ENCODE assay signal across 16 cellular contexts in genomic region chr11:19342036-19342435, GRCh38.
DNase-seq lines count a peak whose midpoint lies in the region; ATAC-seq and TF ChIP-seq lines count a peak whose summit lies in the region.
"Had no signal": no experiment of that assay in that cellular context is flagged by ENCODE, and none has a peak within 500 bp of the region (broad histone marks: within the 10 kb centered on the region; RNA-seq: fewer than 3 reads in every experiment).

No MANE protein-coding gene starts in this region.

- H3K36me3 Mint-ChIP-seq in activated T-cell treated with anti-CD3 and anti-CD28 coated beads, Interleukin-2, amount 50 U/mL, for 24 hours (ENCODE audit: low read depth): no peaks in the 10 kb centered on the region

- peak; percentile 72 for ATAC-seq in left lobe of liver

- H3K4me3 Mint-ChIP-seq in activated T-cell treated with anti-CD3 and anti-CD28 coated beads, Interleukin-2, amount 50 U/mL, for 24 hours: no peak overlapping the region
- H3K4me3 Mint-ChIP-seq: B cell; CD4-positive, alpha-beta T cell; HFFc6 had no signal

- H3K9me2 ChIP-seq in Loucy (replicated peaks; ENCODE audit: low read depth, low read length): no peaks in the 10 kb centered on the region

- DNase-seq in left lobe of liver (ENCODE audit: low spot score) (no peak), D341Med (ENCODE audit: low spot score) (no peak), retina (no peak), NCI-H1105 treated with DMSO at 0.1 percent for 48 hours (lab: John Stamatoyannopoulos, UW) (no peak)
- DNase-seq in activated T-cell treated with anti-CD3 and anti-CD28 coated beads, Interleukin-2, amount 50 U/mL, for 24 hours: no peak
- DNase-seq: C1 segment of cervical spinal cord; CD4-positive, alpha-beta T cell; DMS153; DMS79 treated with DMSO at 0.1 percent for 48 hours; EL; HCEC 1CT; HFFc6; KG1 had no signal

- H4K20me1 ChIP-seq in Loucy (ENCODE audit: insufficient read depth, low read length, poor library complexity, severe bottlenecking): no peaks in the 10 kb centered on the region

- no peak overlapping the region for H3K4me3 ChIP-seq in Loucy (ENCODE audit: low read length, poor library complexity, severe bottlenecking)

- H3K9ac ChIP-seq in Loucy (ENCODE audit: low read depth, low read length, poor library complexity, severe bottlenecking): no peak overlapping the region

- H3K27me3 Mint-ChIP-seq in activated T-cell treated with anti-CD3 and anti-CD28 coated beads, Interleukin-2, amount 50 U/mL, for 24 hours: peaks cover 90% of the 10 kb centered on the region

- no peak overlapping the region for H2AFZ ChIP-seq in Loucy (ENCODE audit: low read length)

- no peaks in the 10 kb centered on the region for H3K27me3 ChIP-seq in Loucy (ENCODE audit: insufficient read depth, low read length, poor library complexity, severe bottlenecking)

- H3K9me3 Mint-ChIP-seq in activated T-cell treated with anti-CD3 and anti-CD28 coated beads, Interleukin-2, amount 50 U/mL, for 24 hours: no peaks in the 10 kb centered on the region
- H3K9me3 Mint-ChIP-seq: CD4-positive, alpha-beta T cell; HFFc6 had no signal

- H3K4me2 ChIP-seq in Loucy (ENCODE audit: low read depth, low read length, poor library complexity, severe bottlenecking): no peak overlapping the region

- peaks cover 5% of the 10 kb centered on the region for H3K4me1 Mint-ChIP-seq in activated T-cell treated with anti-CD3 and anti-CD28 coated beads, Interleukin-2, amount 50 U/mL, for 24 hours (ENCODE audit: low read depth)

- TF ChIP-seq CTCF in GM12873 (IDR thresholded peaks at IDR 0.05; ENCODE audit: insufficient read depth, low read depth, low read length, missing control alignments) (peak; percentile 9), Loucy (conservative IDR thresholded peaks at IDR 0.05; ENCODE audit: low read length) (0 out of 2 replicates have a peak, but pooled peaks have one; percentile 9)

- no peak overlapping the region for H3K27ac Mint-ChIP-seq in activated T-cell treated with anti-CD3 and anti-CD28 coated beads, Interleukin-2, amount 50 U/mL, for 24 hours
- H3K27ac Mint-ChIP-seq: B cell; CD4-positive, alpha-beta T cell; HFFc6 had no signal

- H3K9me3 ChIP-seq in Loucy (ENCODE audit: insufficient read depth, low read depth, low read length): no peaks in the 10 kb centered on the region

- no peaks in the 10 kb centered on the region for H3K4me1 ChIP-seq in Loucy (ENCODE audit: insufficient read depth, low read length, poor library complexity, severe bottlenecking)

- H3K36me3 ChIP-seq in Loucy (ENCODE audit: insufficient read depth, low read length): no peaks in the 10 kb centered on the region

- H3F3A ChIP-seq in Loucy (ENCODE audit: low read depth): no peaks in the 10 kb centered on the region

- H3K79me2 ChIP-seq in Loucy (ENCODE audit: insufficient read depth, low read length): no peaks in the 10 kb centered on the region
